ENCODE assay signal across 7 cellular contexts in the genomic region with DNA sequence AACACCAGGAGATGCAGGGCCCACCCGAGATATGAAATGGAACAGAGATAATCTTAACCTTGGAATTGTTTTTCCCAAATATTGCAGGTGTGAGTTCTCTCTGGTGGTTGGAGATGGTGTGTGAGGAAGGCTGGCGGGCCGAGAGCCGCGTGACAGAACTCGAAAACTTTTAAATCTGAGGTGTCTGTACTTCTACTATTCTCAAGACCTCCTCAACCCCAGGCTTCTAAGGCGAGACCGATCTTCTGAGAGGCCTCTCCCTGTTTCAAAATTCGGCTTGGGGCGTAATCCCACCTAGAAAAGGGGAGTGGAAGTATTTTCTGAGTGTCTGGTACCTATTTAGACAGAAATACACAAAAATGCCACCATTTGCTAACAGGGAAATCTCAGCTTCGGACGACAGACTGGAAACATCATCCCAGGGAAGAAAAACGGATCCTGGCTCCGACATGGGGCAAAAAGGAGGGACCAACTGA. TPM values are rescaled to one million over a fixed set of nuclear protein-coding genes. Genes with fewer than 3 reads are reported as not detected.
DNase-seq lines count a peak whose midpoint lies in the region; ATAC-seq, FAIRE-seq and TF ChIP-seq lines count a peak whose summit lies in the region.
"Had no signal": no experiment of that assay in that cellular context is flagged by ENCODE, and none has a peak within 500 bp of the region (broad histone marks: within the 10 kb centered on the region; RNA-seq: fewer than 3 reads in every experiment).

No MANE protein-coding gene starts in this region.

- no peak for ATAC-seq in HG02973 (IDR thresholded peaks at IDR 0.05; ENCODE audit: unreplicated experiment)

- no peaks in the 10 kb centered on the region for H3K9me2 ChIP-seq in Loucy (replicated peaks; ENCODE audit: low read depth, low read length)

- no peak for TF ChIP-seq POLR2A in GM12891 (IDR thresholded peaks at IDR 0.05; ENCODE audit: low read depth, low read length)

- H3K27ac ChIP-seq in smooth muscle cell (ENCODE audit: low read depth): peak overlapping the region; percentile 88

- H3K27me3 ChIP-seq in Loucy (ENCODE audit: insufficient read depth, low read length, poor library complexity, severe bottlenecking): no peaks in the 10 kb centered on the region
- H3K27me3 ChIP-seq in smooth muscle cell (ENCODE audit: low read depth): no peaks in the 10 kb centered on the region

- H3K36me3 ChIP-seq in Loucy (ENCODE audit: insufficient read depth, low read length) (peaks cover 24% of the 10 kb centered on the region; the same call in 1 of the 2 replicates), smooth muscle cell (ENCODE audit: low read depth) (no peaks in the 10 kb centered on the region)

- H3K9me3 ChIP-seq in Loucy (ENCODE audit: insufficient read depth, low read depth, low read length): no peaks in the 10 kb centered on the region
- no peaks in the 10 kb centered on the region for H3K9me3 ChIP-seq in smooth muscle cell (replicated peaks; ENCODE audit: low read depth)

- DNase-seq in epithelial cell of esophagus (ENCODE audit: low read depth) (peak; percentile 65), smooth muscle cell (lab: John Stamatoyannopoulos, UW; ENCODE audit: unreplicated experiment) (no peak), GM12891 (ENCODE audit: insufficient read length, low spot score) (no peak)
- no peak for DNase-seq in activated CD8-positive, alpha-beta memory T cell treated with anti-CD3 and anti-CD28 coated beads for 24 hours

- peak overlapping the region; percentile 93 for H3K9ac ChIP-seq in Loucy (ENCODE audit: low read depth, low read length, poor library complexity, severe bottlenecking)
- H3K9ac ChIP-seq in smooth muscle cell (ENCODE audit: low read depth): peak overlapping the region; percentile 95

- FAIRE-seq in GM12891 (lab: Jason Lieb, UNC): no peak

- H2AFZ ChIP-seq in Loucy (ENCODE audit: low read length): peak overlapping the region; percentile 92
- peak overlapping the region; percentile 96 for H2AFZ ChIP-seq in smooth muscle cell (ENCODE audit: low read depth)

- WGBS in smooth muscle cell (ENCODE audit: low lambda C conversion rate): 1% methylated on average over 14 of the region's 14 CpGs

- H3F3A ChIP-seq in Loucy (ENCODE audit: low read depth) (no peaks in the 10 kb centered on the region; the same call in 1 of the 2 replicates), smooth muscle cell (ENCODE audit: low read depth) (peaks cover 12% of the 10 kb centered on the region)

- peaks cover 79% of the 10 kb centered on the region for H3K79me2 ChIP-seq in Loucy (ENCODE audit: insufficient read depth, low read length)
- H3K79me2 ChIP-seq in smooth muscle cell (ENCODE audit: low read depth): peaks cover 69% of the 10 kb centered on the region

- H4K20me1 ChIP-seq in Loucy (ENCODE audit: insufficient read depth, low read length, poor library complexity, severe bottlenecking) (peaks cover 60% of the 10 kb centered on the region), smooth muscle cell (ENCODE audit: low read depth) (peaks cover 46% of the 10 kb centered on the region)

- H3K4me3 ChIP-seq in Loucy (ENCODE audit: low read length, poor library complexity, severe bottlenecking) (peak overlapping the region; percentile 88), epithelial cell of esophagus (ENCODE audit: low read length) (peak overlapping the region; percentile 95), smooth muscle cell (peak overlapping the region; percentile 94)

- TF ChIP-seq CTCF in Loucy (conservative IDR thresholded peaks at IDR 0.05; ENCODE audit: low read length) (no peak), epithelial cell of esophagus (IDR thresholded peaks at IDR 0.05; ENCODE audit: insufficient read depth, low read depth, low read length, missing control alignments) (no peak), smooth muscle cell (IDR thresholded peaks at IDR 0.05; ENCODE audit: borderline replicate concordance, insufficient read depth, poor library complexity, severe bottlenecking) (no peak)

- H3K4me1 ChIP-seq in Loucy (ENCODE audit: insufficient read depth, low read length, poor library complexity, severe bottlenecking) (peaks cover 47% of the 10 kb centered on the region), smooth muscle cell (ENCODE audit: low read depth) (peaks cover 19% of the 10 kb centered on the region)

- peak overlapping the region; percentile 75 for H3K4me2 ChIP-seq in Loucy (ENCODE audit: low read depth, low read length, poor library complexity, severe bottlenecking)
- H3K4me2 ChIP-seq in smooth muscle cell: peak overlapping the region; percentile 97

TF ChIP-seq in GM12891, 5 proteins besides CTCF, POLR2A, EP300 and RAD21:
- TF ChIP-seq POU2F2 (IDR thresholded peaks at IDR 0.05; ENCODE audit: low read depth, low read length): no peak
- TF ChIP-seq SPI1 (IDR thresholded peaks at IDR 0.05; ENCODE audit: low read depth, low read length): no peak

RNA-seq across cellular contexts. Expression of gene SARNP, which starts 0.6 kb away (rescaled TPM):
- total RNA-seq in smooth muscle cell: 124 and 169 TPM in 2 replicates
- 128 and 139 TPM in 2 replicates for polyA plus RNA-seq in smooth muscle cell
- polyA plus RNA-seq in GM12891 (2012; ENCODE audit: low read depth, missing spikeins): 138 TPM

RNA-seq across cellular contexts. Expression of gene ORMDL2, which starts 0.9 kb away (rescaled TPM):
- 18.9 and 32.5 TPM in 2 replicates for total RNA-seq in smooth muscle cell
- polyA plus RNA-seq in smooth muscle cell: 79.5 and 134 TPM in 2 replicates
- polyA plus RNA-seq in GM12891 (2012; ENCODE audit: low read depth, missing spikeins): 30.6 TPM

RNA-seq across cellular contexts. Expression of gene DNAJC14, which starts 12.5 kb away (rescaled TPM):
- 25.2 and 32.6 TPM in 2 replicates for total RNA-seq in smooth muscle cell
- polyA plus RNA-seq in smooth muscle cell: 22.1 and 22.4 TPM in 2 replicates
- 16.1 TPM for polyA plus RNA-seq in GM12891 (2012; ENCODE audit: low read depth, missing spikeins)

RNA-seq across cellular contexts. Expression of gene MMP19, which starts 25.8 kb away (rescaled TPM):
- total RNA-seq in smooth muscle cell: 14.9 and 17.6 TPM in 2 replicates
- polyA plus RNA-seq in smooth muscle cell: 15.6 and 18.2 TPM in 2 replicates
- 0.05 TPM for polyA plus RNA-seq in GM12891 (2012; ENCODE audit: low read depth, missing spikeins)
- total RNA-seq: T-helper 1 cell treated with Interleukin-12 subunit alpha and Interleukin-12 subunit beta and Interleukin-4 antibody, amounts not matched to agents 30 ng/mL and 1 ng/mL, for 36 hours had no signal
